ENCODE assay signal across 8 cellular contexts in genomic region chr18:50203801-50204604, GRCh38. TPM values are rescaled to one million over a fixed set of nuclear protein-coding genes. Genes with fewer than 3 reads are reported as not detected.
A peak's percentile ranks its signal among the peaks of the same experiment; 100 is the strongest.
DNase-seq lines count a peak whose midpoint lies in the region; ATAC-seq and TF ChIP-seq lines count a peak whose summit lies in the region.

No MANE protein-coding gene starts in this region.

- no peak overlapping the region for H3K27ac ChIP-seq in cardiac muscle cell

- no peaks in the 10 kb centered on the region for H3K9me3 ChIP-seq in cardiac muscle cell (ENCODE audit: low read depth)

- H3K27me3 ChIP-seq in cardiac muscle cell, result peaks cover 18% of the 10 kb centered on the region

- ATAC-seq in left ventricle myocardium superior, result peak; percentile 68
- peak; percentile 38 for ATAC-seq in sciatic nerve
- ATAC-seq in activated CD4-positive, CD25-positive, alpha-beta regulatory T cell treated with anti-CD3 and anti-CD28 coated beads, Interleukin-2, amount 50 U/mL, for 24 hours, result no peak
- ATAC-seq in HG03342 (IDR thresholded peaks at IDR 0.05; ENCODE audit: unreplicated experiment), result no peak

- H3K4me1 ChIP-seq in cardiac muscle cell (ENCODE audit: low read depth), result no peaks in the 10 kb centered on the region

- peak; percentile 68 for TF ChIP-seq CTCF in cardiac muscle cell (IDR thresholded peaks at IDR 0.05; ENCODE audit: low read depth, low read length)

- peaks cover 69% of the 10 kb centered on the region for H3K27me3 Mint-ChIP-seq in activated naive CD8-positive, alpha-beta T cell treated with anti-CD3 and anti-CD28 coated beads for 36 hours

- intact Hi-C loops in cardiac septum (cut with DNase I), result no loop called here
- intact Hi-C loops in left ventricle myocardium superior (cut with micrococcal nuclease), result no loop called here
- intact Hi-C loops in sciatic nerve (cut with DNase I), result no loop called here

- H3K27ac Mint-ChIP-seq in activated naive CD8-positive, alpha-beta T cell treated with anti-CD3 and anti-CD28 coated beads for 36 hours, result no peak overlapping the region

- H3K4me1 Mint-ChIP-seq in activated naive CD8-positive, alpha-beta T cell treated with anti-CD3 and anti-CD28 coated beads for 36 hours, result peaks cover 9% of the 10 kb centered on the region

- H3K9me3 Mint-ChIP-seq in activated naive CD8-positive, alpha-beta T cell treated with anti-CD3 and anti-CD28 coated beads for 36 hours, result peaks cover 4% of the 10 kb centered on the region

- no peaks in the 10 kb centered on the region for H3K36me3 ChIP-seq in cardiac muscle cell

- H3K4me3 Mint-ChIP-seq in activated naive CD8-positive, alpha-beta T cell treated with anti-CD3 and anti-CD28 coated beads for 36 hours, result peak overlapping the region; percentile 37

- no peak overlapping the region for H3K4me3 ChIP-seq in cardiac muscle cell

- peak; percentile 53 to 82 for DNase-seq in cardiac muscle cell (ENCODE audit: low read depth in 1 of 2, low spot score in 1 of 2)
- no peak for DNase-seq in cardiac septum (ENCODE audit: low spot score)
- peak; percentile 62 for DNase-seq in NCI-H1694 treated with DMSO at 0.1 percent for 48 hours (lab: John Stamatoyannopoulos, UW)
- no peak for DNase-seq in activated naive CD8-positive, alpha-beta T cell treated with anti-CD3 and anti-CD28 coated beads for 36 hours
- no peak for DNase-seq in left ventricle myocardium superior
- no peak for DNase-seq in sciatic nerve (ENCODE audit: low spot score)

- peaks cover 2% of the 10 kb centered on the region for H3K36me3 Mint-ChIP-seq in activated naive CD8-positive, alpha-beta T cell treated with anti-CD3 and anti-CD28 coated beads for 36 hours

RNA-seq across cellular contexts. Expression of gene MYO5B, which starts 9.1 kb away (rescaled TPM):
- 6.4 and 16.7 TPM in 2 replicates for total RNA-seq in cardiac muscle cell
- 3.0 and 3.4 TPM in 2 replicates for polyA plus RNA-seq in cardiac muscle cell
- 5.2 TPM for total RNA-seq in cardiac septum
- under 1 TPM in 1 of 2 experiments, not detected in 1; 0.78 TPM for total RNA-seq in activated naive CD8-positive, alpha-beta T cell treated with anti-CD3 and anti-CD28 coated beads for 36 hours
- total RNA-seq in left ventricle myocardium superior, result 1.1 TPM
- total RNA-seq in sciatic nerve, result 9.9 TPM

Comparison
In these comparisons a context has a peak if more than half of its experiments do, and no peak if none do; other contexts are left out.
1. DNase-seq: peak in cardiac muscle cell (2 of 2) and NCI-H1694 treated with DMSO at 0.1 percent for 48 hours (single experiment); none in cardiac septum (single experiment), activated naive CD8-positive, alpha-beta T cell treated with anti-CD3 and anti-CD28 coated beads for 36 hours (single experiment), left ventricle myocardium superior (single experiment) and sciatic nerve (single experiment).
2. ATAC-seq: peak in left ventricle myocardium superior (single experiment) and sciatic nerve (single experiment); none in activated CD4-positive, CD25-positive, alpha-beta regulatory T cell treated with anti-CD3 and anti-CD28 coated beads, Interleukin-2, amount 50 U/mL, for 24 hours (0 of 2) and HG03342 (single experiment).